In the genomic region with DNA sequence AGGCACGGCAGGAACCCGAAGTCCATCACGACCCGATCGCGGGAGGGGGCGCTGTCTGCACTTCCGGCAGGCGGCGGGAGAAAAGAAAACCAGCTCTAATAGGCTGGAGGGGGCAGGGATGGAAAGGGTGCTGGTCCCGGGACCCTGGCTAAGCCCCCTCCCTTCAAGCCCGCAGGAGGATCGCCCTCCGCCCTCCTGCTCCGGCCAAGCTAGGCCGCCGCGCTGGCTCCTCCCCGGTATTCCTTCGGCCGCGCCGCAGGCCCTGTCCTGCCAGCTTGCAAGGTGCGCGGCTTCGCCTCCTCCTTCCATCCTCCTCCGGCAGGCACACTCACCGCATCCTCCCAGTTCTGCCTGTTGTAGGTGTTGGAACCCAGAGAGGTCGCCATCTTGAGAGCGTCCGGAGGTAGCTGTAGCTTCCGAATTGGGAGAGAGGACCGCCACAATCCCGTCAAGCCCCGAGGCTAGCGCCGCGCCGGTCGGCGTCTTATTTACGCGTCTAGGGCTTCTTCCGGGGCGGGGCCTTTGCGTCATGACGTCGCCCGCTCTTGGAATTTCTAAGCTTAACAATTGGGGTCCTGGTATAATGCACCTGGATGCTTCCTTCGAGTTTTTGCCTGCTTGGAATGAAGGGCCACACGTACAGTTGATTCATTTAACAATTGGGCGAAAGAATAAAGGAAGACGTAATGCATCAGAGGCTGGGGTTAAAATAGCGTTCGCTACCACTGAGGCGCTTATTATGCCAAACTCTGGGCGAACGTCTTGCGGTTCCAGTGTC, we compare ENCODE assay signal across 8 cellular contexts. TPM values are rescaled to one million over a fixed set of nuclear protein-coding genes. Genes with fewer than 3 reads are reported as not detected.
A peak's percentile ranks its signal among the peaks of the same experiment; 100 is the strongest.
DNase-seq lines count a peak whose midpoint lies in the region; ATAC-seq and TF ChIP-seq lines count a peak whose summit lies in the region.

A gene (minus strand): TSS at position 463 of the 778 bp plus-strand sequence. CDS start 77 bp downstream, at position 386.

- H3K27me3 Mint-ChIP-seq in activated B cell treated with CpG ODN at 0.5 μM for 24 hours: no peaks in the 10 kb centered on the region
- no peaks in the 10 kb centered on the region for H3K27me3 Mint-ChIP-seq in central memory CD8-positive, alpha-beta T cell

- H3K9me3 Mint-ChIP-seq in activated B cell treated with CpG ODN at 0.5 μM for 24 hours: no peaks in the 10 kb centered on the region
- H3K9me3 Mint-ChIP-seq in central memory CD8-positive, alpha-beta T cell: no peaks in the 10 kb centered on the region

- peaks cover 6% of the 10 kb centered on the region for H3K4me1 Mint-ChIP-seq in activated B cell treated with CpG ODN at 0.5 μM for 24 hours
- H3K4me1 Mint-ChIP-seq in central memory CD8-positive, alpha-beta T cell: no peaks in the 10 kb centered on the region

- TF ChIP-seq CTCF in AG09309 (IDR thresholded peaks at IDR 0.05; ENCODE audit: control insufficient read depth, insufficient read depth, low read depth, low read length, missing control alignments) (peak; percentile 74), activated B cell treated with CpG ODN at 0.5 μM for 24 hours (IDR thresholded peaks at IDR 0.05) (no peak)

- POLR2A ChIA-PET in activated B cell treated with CpG ODN at 0.5 μM for 24 hours (lab: Charles Lee): interaction anchor here (0.6 to 2.0 kb wide), 18 partner anchors 12 to 1071 kb away, joined by 3 to 25 read pairs (median 6); a partner anchor contains a TSS

- CTCF ChIA-PET in activated B cell treated with CpG ODN at 0.5 μM for 24 hours (lab: Charles Lee): interaction anchor here (0.7 to 3.2 kb wide), 9 partner anchors 8 to 464 kb away, joined by 3 to 22 read pairs (median 4); no protein-coding TSS in a partner anchor

- DNase-seq in AG09309 (ENCODE audit: low read depth) (peak; percentile 31), NCI-H226 (peak; percentile 86), activated B cell treated with CpG ODN at 0.5 μM for 24 hours (peak; percentile 84), islet precursor cell (peak; percentile 95)
- peak; percentile 84 to 87 for DNase-seq in central memory CD8-positive, alpha-beta T cell (ENCODE audit: low spot score in 2 of 2)
- DNase-seq in stimulated activated CD4-positive, alpha-beta T cell treated with anti-CD3 and anti-CD28 coated beads, Interleukin-12 subunit alpha, Interleukin-12 subunit beta, amount 100 ng/mL, for 48 hours (ENCODE audit: low read depth in 2 of 3, low spot score in 1 of 3): peak; percentile 85 to 89 (median 85)

- intact Hi-C loops in activated B cell treated with CpG ODN at 0.5 μM for 24 hours (cut with micrococcal nuclease): loop anchor here (1.0 to 5.0 kb wide), 8 partner anchors 44 to 457 kb away; a partner anchor contains a TSS

- no peak within 1 kb of the TSS for H3K4me3 Mint-ChIP-seq in activated B cell treated with CpG ODN at 0.5 μM for 24 hours
- H3K4me3 Mint-ChIP-seq in central memory CD8-positive, alpha-beta T cell: no peak within 1 kb of the TSS

- peak; percentile 97 for ATAC-seq in GM18907 (IDR thresholded peaks at IDR 0.05; ENCODE audit: unreplicated experiment)
- ATAC-seq in HG03159 (IDR thresholded peaks at IDR 0.05; ENCODE audit: unreplicated experiment): peak; percentile 96
- peak; percentile 95 for ATAC-seq in activated B cell treated with CpG ODN at 0.5 μM for 24 hours (ENCODE audit: low read depth)
- ATAC-seq in central memory CD8-positive, alpha-beta T cell (replicated peaks; ENCODE audit: extremely low read depth, poor library complexity, severe bottlenecking): peak; percentile 94

- H3K36me3 Mint-ChIP-seq in activated B cell treated with CpG ODN at 0.5 μM for 24 hours (ENCODE audit: low read depth): peaks cover 30% of the 10 kb centered on the region
- peaks cover 31% of the 10 kb centered on the region for H3K36me3 Mint-ChIP-seq in central memory CD8-positive, alpha-beta T cell (ENCODE audit: insufficient read depth)

- H3K4me3 ChIP-seq in AG09309 (ENCODE audit: control insufficient read depth, low read depth, low read length): peak within 1 kb of the TSS; percentile 96

- H3K27ac Mint-ChIP-seq in activated B cell treated with CpG ODN at 0.5 μM for 24 hours: no peak within 1 kb of the TSS
- no peak within 1 kb of the TSS for H3K27ac Mint-ChIP-seq in central memory CD8-positive, alpha-beta T cell (ENCODE audit: low read depth)

RNA-seq across cellular contexts. Expression of the gene that starts here (rescaled TPM):
- total RNA-seq in activated B cell treated with CpG ODN at 0.5 μM for 24 hours: 74.0 and 74.1 TPM in 2 replicates

Comparison
In these comparisons a context has a peak if more than half of its experiments do, and no peak if none do; other contexts are left out.
1. Peak in every context shown above with its lines: DNase-seq, ATAC-seq and H3K4me3 ChIP-seq.
2. DNase-seq: peak in every context shown above with its lines; median percentile 95 in islet precursor cell; 86 in NCI-H226; 86 in central memory CD8-positive, alpha-beta T cell; 85 in stimulated activated CD4-positive, alpha-beta T cell treated with anti-CD3 and anti-CD28 coated beads, Interleukin-12 subunit alpha, Interleukin-12 subunit beta, amount 100 ng/mL, for 48 hours; 84 in activated B cell treated with CpG ODN at 0.5 μM for 24 hours; 31 in AG09309.